1 cellular context compared by ENCODE assay signal in genomic region chr16:31713071-31713944, GRCh38.
TF ChIP-seq lines count a peak whose summit lies in the region.

No MANE protein-coding gene starts in this region.

TF ChIP-seq in HEK293, 187 proteins besides CTCF, POLR2A, EP300 and RAD21 (continued from another document and continues in another):
- TF ChIP-seq TSHZ1 (tag by site-specific recombination; IDR thresholded peaks at IDR 0.05; ENCODE audit: borderline replicate concordance) = no peak
- TF ChIP-seq ZNF837 (tag by site-specific recombination; IDR thresholded peaks at IDR 0.05) = no peak
- TF ChIP-seq ZFP37 (tag by site-specific recombination; IDR thresholded peaks at IDR 0.05) = no peak
- no peak for TF ChIP-seq KLF10 (tag by site-specific recombination; IDR thresholded peaks at IDR 0.05)
- TF ChIP-seq ZNF174 (tag by site-specific recombination; IDR thresholded peaks at IDR 0.05) = no peak
- TF ChIP-seq ZNF274 (IDR thresholded peaks at IDR 0.05; ENCODE audit: low read length) = no peak
- no peak for TF ChIP-seq ZNF274 (tag by site-specific recombination; IDR thresholded peaks at IDR 0.05; ENCODE audit: borderline replicate concordance)
- 0 out of 2 replicates have a peak, but pooled peaks have one; percentile 21 for TF ChIP-seq ZBTB8A (tag by site-specific recombination; IDR thresholded peaks at IDR 0.05)
- TF ChIP-seq ZNF639 (tag by site-specific recombination; IDR thresholded peaks at IDR 0.05) = no peak
- TF ChIP-seq ZNF548 (tag by site-specific recombination; IDR thresholded peaks at IDR 0.05) = no peak
- TF ChIP-seq ZSCAN4 (tag by site-specific recombination; IDR thresholded peaks at IDR 0.05) = no peak
- no peak for TF ChIP-seq ZNF423 (tag by site-specific recombination; IDR thresholded peaks at IDR 0.05)
- TF ChIP-seq ZNF692 (tag by site-specific recombination; IDR thresholded peaks at IDR 0.05) = peak; percentile 94
- no peak for TF ChIP-seq ZNF658 (tag by site-specific recombination; IDR thresholded peaks at IDR 0.05)
- TF ChIP-seq ZBTB10 (tag by site-specific recombination; IDR thresholded peaks at IDR 0.05) = peak; percentile 36; the same call in 1 of the 2 replicates
- no peak for TF ChIP-seq ZNF214 (tag by site-specific recombination; IDR thresholded peaks at IDR 0.05; ENCODE audit: borderline replicate concordance)
- no peak for TF ChIP-seq ZNF626 (tag by site-specific recombination; IDR thresholded peaks at IDR 0.05)
- TF ChIP-seq GLI2 (tag by site-specific recombination; IDR thresholded peaks at IDR 0.05; ENCODE audit: borderline replicate concordance, low read depth) = no peak
- no peak for TF ChIP-seq KLF1 (tag by site-specific recombination; IDR thresholded peaks at IDR 0.05)
- TF ChIP-seq GLI4 (tag by site-specific recombination; IDR thresholded peaks at IDR 0.05) = no peak
- no peak for TF ChIP-seq WT1 (tag by site-specific recombination; IDR thresholded peaks at IDR 0.05)
- TF ChIP-seq ZNF670 (tag by site-specific recombination; IDR thresholded peaks at IDR 0.05; ENCODE audit: low read depth) = no peak
- TF ChIP-seq ZBTB48 (tag by site-specific recombination; IDR thresholded peaks at IDR 0.05) = peak; percentile 69
- no peak for TF ChIP-seq ZNF223 (tag by site-specific recombination; IDR thresholded peaks at IDR 0.05)
- TF ChIP-seq ELK4 (IDR thresholded peaks at IDR 0.05; ENCODE audit: borderline replicate concordance, low read depth, low read length) = no peak
- TF ChIP-seq HIC1 (tag by site-specific recombination; IDR thresholded peaks at IDR 0.05) = no peak
- TF ChIP-seq ZNF747 (tag by site-specific recombination; IDR thresholded peaks at IDR 0.05) = no peak
- no peak for TF ChIP-seq HOXD13 (CRISPR knock-in tag; IDR thresholded peaks at IDR 0.05; ENCODE audit: borderline replicate concordance)
- TF ChIP-seq ZNF26 (tag by site-specific recombination; IDR thresholded peaks at IDR 0.05) = no peak
- TF ChIP-seq PATZ1 (tag by site-specific recombination; IDR thresholded peaks at IDR 0.05) = 0 out of 2 replicates have a peak, but pooled peaks have one; percentile 7
- TF ChIP-seq ZNF140 (tag by site-specific recombination; IDR thresholded peaks at IDR 0.05) = no peak
- TF ChIP-seq ZNF677 (tag by site-specific recombination; IDR thresholded peaks at IDR 0.05) = no peak
- TF ChIP-seq GLIS2 (tag by site-specific recombination; IDR thresholded peaks at IDR 0.05) = no peak
- no peak for TF ChIP-seq ZNF521 (tag by site-specific recombination; IDR thresholded peaks at IDR 0.05)
